Comparison of ENCODE assay signal across 19 cellular contexts in genomic region chr7:155717010-155717744, GRCh38.
"Had no signal": no experiment of that assay in that cellular context is flagged by ENCODE, and none has a peak within 500 bp of the region (broad histone marks: within the 10 kb centered on the region; RNA-seq: fewer than 3 reads in every experiment).

No MANE protein-coding gene starts in this region.

- H2AFZ ChIP-seq: hepatocyte had no signal

- H3K9me3 Mint-ChIP-seq: activated CD4-positive, alpha-beta T cell treated with anti-CD3 and anti-CD28 coated beads, Interleukin-2, amount 10 ng/mL, durations not matched to agents 7 days and 5 days; activated naive CD4-positive, alpha-beta T cell treated with anti-CD3 and anti-CD28 coated beads, Interleukin-2, amount 50 U/mL, for 24 hours; effector memory CD8-positive, alpha-beta T cell; stimulated activated effector memory CD8-positive, alpha-beta T cell treated with anti-CD3 and anti-CD28 coated beads, Interleukin-12 subunit alpha, Interleukin-12 subunit beta, amount 100 ng/mL, for 72 hours; T-cell had no signal

- H3K4me2 ChIP-seq: hepatocyte, SK-N-SH, smooth muscle cell had no signal

- H3K9me2 ChIP-seq: SK-N-SH had no signal

- H3K27ac Mint-ChIP-seq: activated CD4-positive, alpha-beta T cell treated with anti-CD3 and anti-CD28 coated beads, Interleukin-2, amount 10 ng/mL, durations not matched to agents 7 days and 5 days; activated naive CD4-positive, alpha-beta T cell treated with anti-CD3 and anti-CD28 coated beads, Interleukin-2, amount 50 U/mL, for 24 hours; stimulated activated effector memory CD8-positive, alpha-beta T cell treated with anti-CD3 and anti-CD28 coated beads, Interleukin-12 subunit alpha, Interleukin-12 subunit beta, amount 100 ng/mL, for 72 hours; T-cell had no signal

- H3K4me3 Mint-ChIP-seq: activated CD4-positive, alpha-beta T cell treated with anti-CD3 and anti-CD28 coated beads, Interleukin-2, amount 10 ng/mL, durations not matched to agents 7 days and 5 days; activated naive CD4-positive, alpha-beta T cell treated with anti-CD3 and anti-CD28 coated beads, Interleukin-2, amount 50 U/mL, for 24 hours; effector memory CD8-positive, alpha-beta T cell; stimulated activated effector memory CD8-positive, alpha-beta T cell treated with anti-CD3 and anti-CD28 coated beads, Interleukin-12 subunit alpha, Interleukin-12 subunit beta, amount 100 ng/mL, for 72 hours; T-cell had no signal

- H3K27ac ChIP-seq: cardiac muscle cell, hepatocyte, thoracic aorta, upper lobe of left lung had no signal

- H3K27me3 Mint-ChIP-seq: activated CD4-positive, alpha-beta T cell treated with anti-CD3 and anti-CD28 coated beads, Interleukin-2, amount 10 ng/mL, durations not matched to agents 7 days and 5 days; activated naive CD4-positive, alpha-beta T cell treated with anti-CD3 and anti-CD28 coated beads, Interleukin-2, amount 50 U/mL, for 24 hours; effector memory CD8-positive, alpha-beta T cell; T-cell had no signal

- H3K9ac ChIP-seq: SK-N-SH had no signal

- H3K27me3 ChIP-seq: cardiac muscle cell, hepatocyte, pancreas, upper lobe of left lung had no signal

- DNase-seq: activated CD4-positive, alpha-beta T cell treated with anti-CD3 and anti-CD28 coated beads, Interleukin-2, amount 10 ng/mL, durations not matched to agents 7 days and 5 days; activated CD8-positive, alpha-beta memory T cell treated with anti-CD3 and anti-CD28 coated beads for 24 hours; activated CD8-positive, alpha-beta memory T cell treated with anti-CD3 and anti-CD28 coated beads, Interleukin-2, amount 50 U/mL, for 48 hours; activated gamma-delta T cell; amniotic stem cell; effector memory CD8-positive, alpha-beta T cell; left colon; midbrain; pancreas; SK-N-SH; stimulated activated CD4-positive, alpha-beta T cell treated with anti-CD3 and anti-CD28 coated beads, Interleukin-4, amount 100 ng/mL, for 24 hours; T-cell; upper lobe of left lung had no signal

- H3K9me3 ChIP-seq: pancreas, SK-N-SH, thoracic aorta, upper lobe of left lung had no signal

- H3K4me3 ChIP-seq: cardiac muscle cell, hepatocyte, pancreas, smooth muscle cell, thoracic aorta, upper lobe of left lung had no signal
